14 cellular contexts compared by ENCODE assay signal in the genomic region with DNA sequence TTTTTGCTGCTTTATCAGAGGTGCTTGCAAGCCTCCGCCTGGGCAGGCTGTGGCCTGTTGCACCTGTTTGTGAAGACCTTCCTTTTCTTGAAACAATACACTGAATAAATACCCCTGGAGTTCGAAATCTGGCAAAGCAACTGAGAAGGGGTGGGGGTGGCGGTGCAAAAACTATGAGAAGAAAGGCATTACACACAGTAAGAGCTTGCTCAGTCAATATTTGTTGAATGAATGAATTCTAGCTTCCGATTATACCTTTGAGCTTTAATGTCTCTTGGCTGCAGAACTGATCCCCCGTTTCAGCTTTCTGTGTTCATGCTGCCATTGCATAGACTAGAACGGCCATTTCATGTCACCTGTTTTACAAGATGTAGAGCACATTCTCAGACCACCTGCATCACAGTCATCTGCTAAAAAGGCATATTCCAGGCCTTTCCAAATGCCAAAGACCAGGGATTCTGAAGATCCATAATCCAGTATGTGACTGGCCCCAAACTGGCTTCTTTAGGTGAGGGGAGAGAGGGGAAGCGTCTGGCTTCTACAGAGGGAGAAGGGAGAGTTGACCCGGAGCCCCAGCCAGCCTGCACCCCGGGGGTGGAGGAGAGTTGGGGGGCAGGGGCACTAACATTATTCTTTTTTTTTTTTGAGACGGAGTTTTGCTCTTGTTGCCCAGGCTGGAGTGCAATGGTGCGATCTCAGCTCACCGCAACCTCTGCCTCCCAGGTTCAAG.
DNase-seq lines count a peak whose midpoint lies in the region; ATAC-seq and TF ChIP-seq lines count a peak whose summit lies in the region.
"Had no signal": no experiment of that assay in that cellular context is flagged by ENCODE, and none has a peak within 500 bp of the region (broad histone marks: within the 10 kb centered on the region; RNA-seq: fewer than 3 reads in every experiment).

No MANE protein-coding gene starts in this region.

- no peaks in the 10 kb centered on the region for H3K36me3 ChIP-seq in KOPT-K1 (ENCODE audit: insufficient read depth, low read length)
- H3K36me3 ChIP-seq in sigmoid colon, result no peaks in the 10 kb centered on the region

- H3K4me1 Mint-ChIP-seq in WTC11 (peaks cover 22% of the 10 kb centered on the region), T-cell (no peaks in the 10 kb centered on the region)
- H3K4me1 Mint-ChIP-seq: activated CD4-positive, alpha-beta memory T cell treated with anti-CD3 and anti-CD28 coated beads, Interleukin-2, amount 10 ng/mL, durations not matched to agents 7 days and 5 days; natural killer cell had no signal

- H3K9me3 ChIP-seq in KOPT-K1 (ENCODE audit: insufficient read depth, low read length, poor library complexity, severe bottlenecking) (no peaks in the 10 kb centered on the region), sigmoid colon (no peaks in the 10 kb centered on the region)

- TF ChIP-seq EP300 in sigmoid colon (IDR thresholded peaks at IDR 0.05), result no peak

- peaks cover 1% of the 10 kb centered on the region for H3K27me3 Mint-ChIP-seq in WTC11 (ENCODE audit: low read depth)
- H3K27me3 Mint-ChIP-seq in T-cell, result peaks cover 12 to 20% of the 10 kb centered on the region in 2 donors

- H3K4me3 Mint-ChIP-seq in WTC11 (no peak overlapping the region), T-cell (no peak overlapping the region)
- H3K4me3 Mint-ChIP-seq: activated CD4-positive, alpha-beta memory T cell treated with anti-CD3 and anti-CD28 coated beads, Interleukin-2, amount 10 ng/mL, durations not matched to agents 7 days and 5 days; natural killer cell had no signal

- DNase-seq in NCI-H2107 (lab: John Stamatoyannopoulos, UW) (peak; percentile 43), WTC11 (ENCODE audit: low spot score) (no peak), sigmoid colon (peak; percentile 53), T-cell (no peak)
- DNase-seq: activated CD4-positive, alpha-beta memory T cell treated with anti-CD3 and anti-CD28 coated beads, Interleukin-2, amount 10 ng/mL, durations not matched to agents 7 days and 5 days; amygdala; hypothalamus; left ventricle myocardium superior; natural killer cell had no signal

- H3K27ac ChIP-seq in KOPT-K1 (ENCODE audit: low read depth, low read length, poor library complexity, severe bottlenecking), result peak overlapping the region; percentile 49
- no peak overlapping the region for H3K27ac ChIP-seq in sigmoid colon
- H3K27ac ChIP-seq: SK-N-MC had no signal

- H3K36me3 Mint-ChIP-seq in WTC11 (no peaks in the 10 kb centered on the region), T-cell (no peaks in the 10 kb centered on the region)
- H3K36me3 Mint-ChIP-seq: natural killer cell had no signal

- no peak overlapping the region for H3K27ac Mint-ChIP-seq in WTC11
- no peak overlapping the region for H3K27ac Mint-ChIP-seq in T-cell
- H3K27ac Mint-ChIP-seq: activated CD4-positive, alpha-beta memory T cell treated with anti-CD3 and anti-CD28 coated beads, Interleukin-2, amount 10 ng/mL, durations not matched to agents 7 days and 5 days; natural killer cell had no signal

- 40 to 68% methylated on average over 12 of the region's 12 CpGs for WGBS in sigmoid colon, 2 donors

- peaks cover 0 to 51% (median 39%) of the 10 kb centered on the region in 4 donors for H3K4me1 ChIP-seq in sigmoid colon

- TF ChIP-seq CTCF in WTC11 (IDR thresholded peaks at IDR 0.05) (no peak), sigmoid colon (IDR thresholded peaks at IDR 0.05) (no peak)

- intact Hi-C loops in sigmoid colon (cut with DNase I), result no loop called here

- no peaks in the 10 kb centered on the region for H3K27me3 ChIP-seq in sigmoid colon

- POLR2A ChIA-PET in WTC11 (lab: Charles Lee) (interaction anchor here (0.7 kb wide), 1 partner anchor 121 kb away, joined by 3 read pairs; no protein-coding TSS in a partner anchor), T-cell (lab: Charles Lee) (no interaction called here)

- H3K4me3 ChIP-seq in sigmoid colon, result no peak overlapping the region
- H3K4me3 ChIP-seq: coronary artery, SK-N-MC had no signal

- ATAC-seq in WTC11 (no peak), GM19324 (IDR thresholded peaks at IDR 0.05; ENCODE audit: low FRiP score, unreplicated experiment) (no peak), T-cell (replicated peaks in 1 of 4) (no peak), HG03521 (IDR thresholded peaks at IDR 0.05; ENCODE audit: unreplicated experiment) (no peak)
- ATAC-seq: left ventricle myocardium superior, natural killer cell had no signal

- CTCF ChIA-PET in WTC11 (lab: Charles Lee), result interaction anchor here (0.9 kb wide), 1 partner anchor 72 kb away, joined by 3 read pairs; no protein-coding TSS in a partner anchor
- CTCF ChIA-PET in T-cell (lab: Charles Lee), result no interaction called here

- no peak for TF ChIP-seq POLR2A in sigmoid colon (IDR thresholded peaks at IDR 0.05)

- H3K9me3 Mint-ChIP-seq in WTC11 (no peaks in the 10 kb centered on the region), T-cell (no peaks in the 10 kb centered on the region)
- H3K9me3 Mint-ChIP-seq: activated CD4-positive, alpha-beta memory T cell treated with anti-CD3 and anti-CD28 coated beads, Interleukin-2, amount 10 ng/mL, durations not matched to agents 7 days and 5 days; natural killer cell had no signal

TF ChIP-seq in WTC11, 78 proteins besides CTCF, POLR2A, EP300 and RAD21:
- TF ChIP-seq SMAD4 (CRISPR knock-in tag; IDR thresholded peaks at IDR 0.05) (no peak), GABPB1 (CRISPR knock-in tag; IDR thresholded peaks at IDR 0.05) (0 out of 2 replicates have a peak, but pooled peaks have one; percentile 26)
- TF ChIP-seq, protein P1, sequence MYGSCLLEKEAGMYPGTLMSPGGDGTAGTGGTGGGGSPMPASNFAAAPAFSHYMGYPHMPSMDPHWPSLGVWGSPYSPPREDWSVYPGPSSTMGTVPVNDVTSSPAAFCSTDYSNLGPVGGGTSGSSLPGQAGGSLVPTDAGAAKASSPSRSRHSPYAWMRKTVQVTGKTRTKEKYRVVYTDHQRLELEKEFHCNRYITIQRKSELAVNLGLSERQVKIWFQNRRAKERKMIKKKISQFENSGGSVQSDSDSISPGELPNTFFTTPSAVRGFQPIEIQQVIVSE (CRISPR knock-in tag; IDR thresholded peaks at IDR 0.05; ENCODE audit: borderline replicate concordance), result no peak

Comparison
In these comparisons a context has a peak if more than half of its experiments do, and no peak if none do; other contexts are left out.
1. DNase-seq: peak in NCI-H2107 (single experiment) and sigmoid colon (single experiment); none in WTC11 (single experiment) and T-cell (0 of 34).